In the genomic region with DNA sequence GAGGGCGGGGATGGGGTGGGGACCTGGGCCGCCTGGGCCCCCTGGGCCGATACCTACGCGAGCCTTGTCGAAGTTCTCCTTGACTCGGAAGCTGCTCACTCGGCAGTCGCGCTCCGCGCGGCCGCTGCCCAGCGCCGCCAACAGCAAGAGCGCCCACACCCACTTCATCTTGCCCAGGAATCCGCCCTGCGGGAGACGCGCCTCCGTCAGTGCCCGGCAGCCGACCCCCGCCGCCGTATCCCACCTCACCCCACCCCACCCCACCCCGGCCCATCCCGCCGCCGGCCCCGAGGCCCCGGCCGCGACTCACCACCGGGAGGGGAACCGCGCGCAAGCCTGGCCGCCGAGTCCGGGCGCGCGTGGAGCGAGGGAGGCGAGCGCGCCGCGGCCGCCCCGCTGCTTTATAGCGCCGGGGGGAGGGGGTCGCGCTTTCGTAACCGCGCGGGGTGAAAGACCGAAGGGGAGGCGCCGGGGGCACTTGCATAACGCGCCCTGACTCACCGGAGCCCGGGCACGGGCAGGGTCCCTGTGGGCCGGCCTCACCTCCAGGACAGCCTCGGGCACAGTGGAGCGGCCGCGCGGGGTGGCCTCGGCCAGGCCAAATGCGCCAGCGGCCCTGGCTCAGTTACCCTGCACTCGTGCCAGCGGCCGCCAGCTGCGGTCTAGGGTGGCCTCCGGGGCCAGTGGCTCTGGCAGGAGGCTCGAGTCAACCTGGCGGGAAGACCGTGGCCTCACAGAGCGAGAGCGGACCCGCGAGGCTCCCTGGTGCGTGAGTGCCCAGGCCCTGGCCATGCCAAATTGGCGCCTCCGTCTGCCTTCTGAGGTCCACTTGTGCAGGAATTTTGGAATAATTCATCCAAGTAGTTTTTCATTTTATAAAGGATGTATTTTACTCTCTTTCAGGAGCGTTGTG, we compare ENCODE assay signal across 1 cellular context.
TF ChIP-seq lines count a peak whose summit lies in the region.

Gene RBP4, minus strand, starts transcription at position 375 of the 913 bp plus-strand sequence. Its CDS starts 207 bp downstream, at position 168.

TF ChIP-seq in HEK293, 187 proteins besides CTCF, POLR2A, EP300 and RAD21 (continued from another document):
- no peak for TF ChIP-seq PRDM4 (tag by site-specific recombination; IDR thresholded peaks at IDR 0.05)
- no peak for TF ChIP-seq ZNF341 (tag by site-specific recombination; IDR thresholded peaks at IDR 0.05; ENCODE audit: low read depth)
- no peak for TF ChIP-seq ZNF664 (tag by site-specific recombination; IDR thresholded peaks at IDR 0.05)
- no peak for TF ChIP-seq KLF10 (tag by site-specific recombination; IDR thresholded peaks at IDR 0.05)
- TF ChIP-seq FEZF1 (tag by site-specific recombination; IDR thresholded peaks at IDR 0.05) = no peak
- TF ChIP-seq YY1 (tag by site-specific recombination; IDR thresholded peaks at IDR 0.05) = no peak
- TF ChIP-seq ZBTB20 (tag by site-specific recombination; IDR thresholded peaks at IDR 0.05) = no peak
- no peak for TF ChIP-seq ZFHX2 (tag by site-specific recombination; conservative IDR thresholded peaks at IDR 0.05)
- no peak for TF ChIP-seq ZNF324 (tag by site-specific recombination; IDR thresholded peaks at IDR 0.05)
